In genomic region chr10:100396605-100397004, GRCh38 we compare ENCODE assay signal across 23 cellular contexts. TPM values are rescaled to one million over a fixed set of nuclear protein-coding genes. Genes with fewer than 3 reads are reported as not detected.
DNase-seq lines count a peak whose midpoint lies in the region; ATAC-seq, FAIRE-seq and TF ChIP-seq lines count a peak whose summit lies in the region.
"Had no signal": no experiment of that assay in that cellular context is flagged by ENCODE, and none has a peak within 500 bp of the region (broad histone marks: within the 10 kb centered on the region; RNA-seq: fewer than 3 reads in every experiment).

No MANE protein-coding gene starts in this region.

- H3K4me3 ChIP-seq in A549 (no peak overlapping the region), K562 (no peak overlapping the region), Karpas-422 (ENCODE audit: low read length) (no peak overlapping the region)
- H3K4me3 ChIP-seq: BLaER1, GM12878 had no signal

- CTCF ChIA-PET in A549 (lab: Yijun Ruan, JAX), result interaction anchor here (1.4 to 1.8 kb wide), 2 partner anchors 36 to 122 kb away, joined by 4 to 7 read pairs; no protein-coding TSS in a partner anchor
- CTCF ChIA-PET in K562 (lab: Yijun Ruan, JAX; ENCODE audit: low intra/inter-chr PET ratio), result no interaction called here

- TF ChIP-seq EP300 in A549 (IDR thresholded peaks at IDR 0.05) (no peak), K562 (IDR thresholded peaks at IDR 0.05; ENCODE audit: low read length) (no peak)

- BruUV-seq in K562 (replicated peaks; lab: Mats Ljungman, UMichigan), result no TSS peak

- H3K4me2 ChIP-seq in A549, result no peak overlapping the region
- no peak overlapping the region for H3K4me2 ChIP-seq in K562 (ENCODE audit: insufficient read depth, low read length)
- no peak overlapping the region for H3K4me2 ChIP-seq in Karpas-422 (ENCODE audit: low read depth, low read length, poor library complexity, severe bottlenecking)
- H3K4me2 ChIP-seq: BLaER1 had no signal

- ATAC-seq in A549 (no peak), K562 (no peak)
- ATAC-seq: GM12878 had no signal

- H3K9me1 ChIP-seq in K562 (ENCODE audit: control insufficient read depth, insufficient read depth, low read length), result no peaks in the 10 kb centered on the region

- TF ChIP-seq RAD21 in A549 (conservative IDR thresholded peaks at IDR 0.05 in 1 of 2, IDR thresholded peaks at IDR 0.05 in 1 of 2) (no peak), K562 (CRISPR knock-in tag; conservative IDR thresholded peaks at IDR 0.05 in 1 of 2, IDR thresholded peaks at IDR 0.05 in 1 of 2) (no peak)

- H3K79me2 ChIP-seq in K562 (ENCODE audit: control insufficient read depth, insufficient read depth, low read length) (no peaks in the 10 kb centered on the region), Karpas-422 (ENCODE audit: low read length) (no peaks in the 10 kb centered on the region)

- H3K9ac ChIP-seq in K562 (ENCODE audit: insufficient read depth in 1 of 2, low read depth in 2 of 2, low read length in 2 of 2) (no peak overlapping the region), Karpas-422 (ENCODE audit: low read length) (no peak overlapping the region)
- H3K9ac ChIP-seq: BLaER1 had no signal

- POLR2A ChIA-PET in A549 (lab: Yijun Ruan, JAX), result interaction anchor here (2.0 kb wide), 1 partner anchor 23 kb away, joined by 8 read pairs; no protein-coding TSS in a partner anchor
- POLR2A ChIA-PET in K562 (lab: Yijun Ruan, JAX), result no interaction called here

- 86% methylated on average over 4 of the region's 4 CpGs for WGBS in A549 (ENCODE audit: missing lambda C conversion rate)
- WGBS in K562 (ENCODE audit: insufficient coverage, low coverage, missing lambda C conversion rate), result 66% methylated on average over 4 of the region's 4 CpGs

- in situ Hi-C loops in K562 (cut with MboI), result no loop called here

- H3K36me3 ChIP-seq in K562 (ENCODE audit: control insufficient read depth, insufficient read depth, low read length) (no peaks in the 10 kb centered on the region), Karpas-422 (ENCODE audit: insufficient read depth, low read length) (no peaks in the 10 kb centered on the region)
- H3K36me3 ChIP-seq: BE2C, BLaER1 had no signal

- intact Hi-C loops in K562 (cut with micrococcal nuclease), result no loop called here

- H3K9me2 ChIP-seq in Karpas-422 (replicated peaks; ENCODE audit: insufficient read depth, low read length), result no peaks in the 10 kb centered on the region

- TF ChIP-seq POLR2A in A549 (IDR thresholded peaks at IDR 0.05; ENCODE audit: low read length), result no peak
- TF ChIP-seq POLR2A in K562 (conservative IDR thresholded peaks at IDR 0.05), result no peak

- no peak for TF ChIP-seq CTCF in A549 (IDR thresholded peaks at IDR 0.05)
- no peak for TF ChIP-seq CTCF in K562 (IDR thresholded peaks at IDR 0.05 in 2 of 3, conservative IDR thresholded peaks at IDR 0.05 in 1 of 3; ENCODE audit: insufficient read depth in 2 of 3, low read depth in 1 of 3, low read length in 3 of 3)

- H3K9me3 ChIP-seq in A549 (no peaks in the 10 kb centered on the region), K562 (replicated peaks; ENCODE audit: control insufficient read depth, insufficient read depth, low read depth, low read length) (no peaks in the 10 kb centered on the region), Karpas-422 (ENCODE audit: low read length) (no peaks in the 10 kb centered on the region)
- H3K9me3 ChIP-seq: BE2C, BLaER1 had no signal

- FAIRE-seq in A549 (lab: Jason Lieb, UNC) (no peak), K562 (lab: Jason Lieb, UNC) (no peak)
- FAIRE-seq: GM12878, GM12892, GM18507 had no signal

- H3K27me3 ChIP-seq in K562 (ENCODE audit: control insufficient read depth in 2 of 2, insufficient read depth in 2 of 2, low read length in 2 of 2) (no peaks in the 10 kb centered on the region), Karpas-422 (ENCODE audit: low read length) (no peaks in the 10 kb centered on the region)
- H3K27me3 ChIP-seq: BE2C, BLaER1 had no signal

- peaks cover 29% of the 10 kb centered on the region for H3K4me1 ChIP-seq in A549
- H3K4me1 ChIP-seq in K562 (replicated peaks in 1 of 2; ENCODE audit: control insufficient read depth in 2 of 2, insufficient read depth in 2 of 2, low read length in 2 of 2), result no peaks in the 10 kb centered on the region; a peak in 1 of 5 replicates
- no peaks in the 10 kb centered on the region for H3K4me1 ChIP-seq in Karpas-422 (ENCODE audit: low read length)
- H3K4me1 ChIP-seq: BE2C, BLaER1 had no signal

- H2AFZ ChIP-seq in K562 (ENCODE audit: low read depth, low read length) (no peak overlapping the region), Karpas-422 (ENCODE audit: low read length) (no peak overlapping the region)

- DNase-seq in DMS53 (lab: John Stamatoyannopoulos, UW) (peak; percentile 12), DMS53 treated with DMSO at 0.1 percent for 48 hours (lab: John Stamatoyannopoulos, UW; ENCODE audit: unreplicated experiment) (no peak), A549 (ENCODE audit: low read depth in 1 of 2, low spot score in 1 of 2) (no peak), K562 (ENCODE audit: extremely low read depth in 1 of 4, low spot score in 3 of 4) (no peak), Karpas-422 (no peak)
- DNase-seq: ACHN; BE2C; C1 segment of cervical spinal cord; CD4-positive, alpha-beta memory T cell; CD4-positive, CD25-positive, alpha-beta regulatory T cell; CD8-positive, alpha-beta memory T cell; COR-L47; DMS 273 treated with DMSO at 0.1 percent for 48 hours; DMS153; DMS79; DND-41; EL; GDM1 had no signal

- no peak overlapping the region for H3K27ac ChIP-seq in A549
- H3K27ac ChIP-seq in K562 (ENCODE audit: extremely low read depth, low read depth, low read length), result no peak overlapping the region
- no peak overlapping the region for H3K27ac ChIP-seq in Karpas-422 (ENCODE audit: low read length)
- H3K27ac ChIP-seq: 22Rv1, BLaER1 had no signal

- no peaks in the 10 kb centered on the region for H4K20me1 ChIP-seq in K562 (replicated peaks; ENCODE audit: control insufficient read depth, insufficient read depth, low read length)
- no peaks in the 10 kb centered on the region for H4K20me1 ChIP-seq in Karpas-422 (ENCODE audit: insufficient read depth, low read depth, low read length)
- H4K20me1 ChIP-seq: BLaER1 had no signal

TF ChIP-seq in A549, 52 proteins besides CTCF, POLR2A, EP300 and RAD21:
- TF ChIP-seq MAFK (IDR thresholded peaks at IDR 0.05; ENCODE audit: partially characterized antibody) (peak; percentile 82), PHF8 (IDR thresholded peaks at IDR 0.05; ENCODE audit: borderline replicate concordance, low read depth) (no peak), HEYL (CRISPR knock-in tag; IDR thresholded peaks at IDR 0.05) (no peak), GATA3 (IDR thresholded peaks at IDR 0.05; ENCODE audit: borderline replicate concordance) (no peak)

TF ChIP-seq in K562, 482 proteins besides CTCF, POLR2A, EP300 and RAD21:
- TF ChIP-seq C11orf30 (IDR thresholded peaks at IDR 0.05; ENCODE audit: low read depth), result peak; percentile 80
- no peak for TF ChIP-seq FOXK1 (CRISPR knock-in tag; IDR thresholded peaks at IDR 0.05; ENCODE audit: borderline replicate concordance)
- TF ChIP-seq MAFF (IDR thresholded peaks at IDR 0.05; ENCODE audit: low read length), result peak; percentile 44
- peak; percentile 66 for TF ChIP-seq MAFG (tag; conservative IDR thresholded peaks at IDR 0.05)
- 0 out of 2 replicates have a peak, but pooled peaks have one; percentile 9 for TF ChIP-seq TAL1 (IDR thresholded peaks at IDR 0.05)
- peak; percentile 86 for TF ChIP-seq ZNF316 (IDR thresholded peaks at IDR 0.05)
- TF ChIP-seq, protein P1, sequence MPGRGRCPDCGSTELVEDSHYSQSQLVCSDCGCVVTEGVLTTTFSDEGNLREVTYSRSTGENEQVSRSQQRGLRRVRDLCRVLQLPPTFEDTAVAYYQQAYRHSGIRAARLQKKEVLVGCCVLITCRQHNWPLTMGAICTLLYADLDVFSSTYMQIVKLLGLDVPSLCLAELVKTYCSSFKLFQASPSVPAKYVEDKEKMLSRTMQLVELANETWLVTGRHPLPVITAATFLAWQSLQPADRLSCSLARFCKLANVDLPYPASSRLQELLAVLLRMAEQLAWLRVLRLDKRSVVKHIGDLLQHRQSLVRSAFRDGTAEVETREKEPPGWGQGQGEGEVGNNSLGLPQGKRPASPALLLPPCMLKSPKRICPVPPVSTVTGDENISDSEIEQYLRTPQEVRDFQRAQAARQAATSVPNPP (IDR thresholded peaks at IDR 0.05; ENCODE audit: borderline replicate concordance, insufficient read depth, insufficient read length), result no peak
- peak; percentile 11; the same call in 1 of the 2 replicates for TF ChIP-seq MAFK (IDR thresholded peaks at IDR 0.05; ENCODE audit: low read length)
- no peak for TF ChIP-seq ZKSCAN3 (CRISPR knock-in tag; IDR thresholded peaks at IDR 0.05)
- TF ChIP-seq TOE1 (IDR thresholded peaks at IDR 0.05; ENCODE audit: borderline replicate concordance), result no peak
- no peak for TF ChIP-seq TOE1 (CRISPR knock-in tag; IDR thresholded peaks at IDR 0.05; ENCODE audit: borderline replicate concordance, low read depth)
TF ChIP-seq in K562: peak in this region for 6.

RNA-seq across cellular contexts. Expression of gene SCD, which starts 49.6 kb away (rescaled TPM):
- 329 and 348 TPM in 2 replicates for polyA plus RNA-seq in A549 (2011; rRNA removed)
- 66.6 and 81.4 TPM in 2 replicates for polyA plus RNA-seq in A549 (2012; cell fraction: cytosol; rRNA removed)
- 73.4 and 80.0 TPM in 2 replicates for polyA plus RNA-seq in A549 (2012; cell fraction: nucleus; rRNA removed)
- polyA plus RNA-seq in A549 (2017; fragmentation: RNase III; extraction: RNeasy Plus Mini Kit Qiagen cat#74134 plus additional on column Dnase treatment), result 157 to 496 TPM (median 416 TPM) in 3 replicates
- 331 and 353 TPM in 2 replicates for polyA minus RNA-seq in A549 (2011; rRNA and poly(A)+ RNA removed)
- 359 and 388 TPM in 2 replicates for total RNA-seq in K562 (2011; cell fraction: chromatin; rRNA removed; ENCODE audit: low replicate concordance)
- total RNA-seq in K562 (2011; cell fraction: nucleolus; rRNA removed), result 494 and 521 TPM in 2 replicates
- total RNA-seq in K562 (2011; cell fraction: nucleoplasm; rRNA removed), result 684 and 892 TPM in 2 replicates
- total RNA-seq in K562 (2014; rRNA removed), result 114 and 153 TPM in 2 replicates
- 156 and 167 TPM in 2 replicates for total RNA-seq in K562 (2014; rRNA removed; fragmentation: Illumina TruSeq; extraction: Trizol)
- 159 and 165 TPM in 2 replicates for total RNA-seq in K562 (2015; rRNA removed; fragmentation: Illumina TruSeq; extraction: Trizol)
- 278 and 287 TPM in 2 replicates for total RNA-seq in K562 (2021)
- 486 and 648 TPM in 2 replicates for polyA plus RNA-seq in K562 (2011; rRNA removed)
- polyA plus RNA-seq in K562 (2011; cell fraction: cytosol; rRNA removed), result 380 and 627 TPM in 2 replicates
- polyA plus RNA-seq in K562 (2011; cell fraction: nucleus; rRNA removed), result 141 and 221 TPM in 2 replicates
- polyA plus RNA-seq in K562 (2012), result 255 and 256 TPM in 2 replicates
- 279 and 309 TPM in 2 replicates for polyA plus RNA-seq in K562 (2014; fragmentation: Illumina TruSeq; extraction: Trizol)
- 100 to 1,000 TPM; 188 to 258 TPM for polyA plus RNA-seq in K562 (2014; fragmentation: Nextera tagmentation; extraction: Ambion mirVana)
- 166 and 184 TPM in 2 replicates for polyA plus RNA-seq in K562 (2014; rRNA removed)
- 582 and 700 TPM in 2 replicates for polyA minus RNA-seq in K562 (2011; rRNA and poly(A)+ RNA removed)
- 320 and 376 TPM in 2 replicates for polyA minus RNA-seq in K562 (2011; cell fraction: cytosol; rRNA and poly(A)+ RNA removed)
- 39.0 and 97.6 TPM in 2 replicates for polyA minus RNA-seq in K562 (2011; cell fraction: nucleus; rRNA and poly(A)+ RNA removed)
- total RNA-seq in Karpas-422 (2014; rRNA removed; shearing (Covaris generic); ENCODE audit: low replicate concordance), result 282 and 463 TPM in 2 replicates
